ENCODE assay signal across 8 cellular contexts in the genomic region with DNA sequence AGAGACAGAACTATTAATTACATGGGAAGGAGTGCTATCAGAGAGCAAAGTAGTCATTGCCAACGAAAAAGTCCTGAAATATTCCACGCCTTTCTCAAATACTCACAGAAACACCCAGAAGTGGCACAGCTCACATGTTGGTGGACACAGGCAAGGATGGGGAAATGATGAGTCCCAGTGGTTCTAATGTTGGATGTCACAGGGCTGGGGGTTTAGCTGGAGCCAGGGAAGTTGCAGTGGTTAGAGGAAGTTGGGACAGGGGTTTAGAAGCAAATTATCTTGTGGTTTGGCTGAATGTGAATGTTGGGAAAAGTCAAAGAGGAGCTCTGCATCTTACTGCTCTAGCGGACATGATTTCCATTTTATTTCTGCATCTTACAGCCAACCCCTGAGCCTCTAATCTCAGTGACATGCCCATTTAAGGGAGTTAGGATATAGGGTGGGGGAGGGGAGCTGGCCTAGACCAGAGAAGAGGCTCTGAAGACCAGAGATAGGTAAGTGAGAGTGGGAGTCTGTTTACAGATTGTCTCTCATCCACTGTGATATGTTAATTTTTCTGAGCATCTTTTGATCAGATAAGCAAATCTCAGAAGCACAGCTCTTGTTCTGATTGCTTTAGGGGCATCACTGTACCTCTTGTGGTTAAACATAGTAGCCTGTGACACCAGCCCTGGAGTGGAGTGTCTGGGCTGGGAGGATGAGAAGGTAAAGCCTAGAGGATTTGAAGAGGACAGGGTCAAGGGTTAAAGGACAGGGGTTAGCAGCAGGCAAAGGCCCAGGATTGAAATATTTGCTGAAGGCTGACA. TPM values are rescaled to one million over a fixed set of nuclear protein-coding genes. Genes with fewer than 3 reads are reported as not detected.
DNase-seq lines count a peak whose midpoint lies in the region; ATAC-seq, FAIRE-seq and TF ChIP-seq lines count a peak whose summit lies in the region.
"Had no signal": no experiment of that assay in that cellular context is flagged by ENCODE, and none has a peak within 500 bp of the region (broad histone marks: within the 10 kb centered on the region; RNA-seq: fewer than 3 reads in every experiment).

No MANE protein-coding gene starts in this region.

- H3K9me2 ChIP-seq in PC-9 (ENCODE audit: insufficient read depth): no peaks in the 10 kb centered on the region

- H4K20me1 ChIP-seq in PC-9 (ENCODE audit: insufficient read depth): no peaks in the 10 kb centered on the region

- H3K79me2 ChIP-seq in PC-9 (ENCODE audit: low read depth): no peaks in the 10 kb centered on the region

- peaks cover 31% of the 10 kb centered on the region for H3K4me1 ChIP-seq in PC-9 (replicated peaks; ENCODE audit: insufficient read depth)
- H3K4me1 ChIP-seq in endodermal cell (ENCODE audit: control insufficient read depth, insufficient read depth, low read length): peaks cover 53% of the 10 kb centered on the region

- POLR2A ChIA-PET in PC-9 (lab: Charles Lee; ENCODE audit: unreplicated experiment): no interaction called here

- intact Hi-C loops in PC-9 (cut with micrococcal nuclease; ENCODE audit: unreplicated experiment): no loop called here

- H3K27ac Mint-ChIP-seq in endodermal cell: peak overlapping the region; percentile 26
- H3K27ac Mint-ChIP-seq in mesothelial cell of epicardium: no peak overlapping the region
- H3K27ac Mint-ChIP-seq: dendritic cell treated with granulocyte-macrophage colony-stimulating factor and Interleukin-4, amounts not matched to agents 40 ng/mL and 50 ng/mL, for 4 days had no signal

- CTCF ChIA-PET in PC-9 (lab: Charles Lee): no interaction called here

- H3K36me3 Mint-ChIP-seq in endodermal cell (ENCODE audit: low read depth) (peaks cover 5% of the 10 kb centered on the region), mesothelial cell of epicardium (peaks cover 8% of the 10 kb centered on the region)

- no peak overlapping the region for H2AFZ ChIP-seq in PC-9

- WGBS in endodermal cell (ENCODE audit: insufficient coverage in 1 of 2, insufficient read length in 1 of 2), 2 experiments: 91% methylated on average over 3 of the region's 3 CpGs; no CpG with 5 or more reads in 1 of the 2 experiments

- H3K4me3 ChIP-seq in PC-9: no peak overlapping the region
- H3K4me3 ChIP-seq in endodermal cell (ENCODE audit: low read length): peak overlapping the region; percentile 48
- no peak overlapping the region for H3K4me3 ChIP-seq in skin epidermis

- H3K9me3 Mint-ChIP-seq in endodermal cell: no peaks in the 10 kb centered on the region
- H3K9me3 Mint-ChIP-seq in mesothelial cell of epicardium: no peaks in the 10 kb centered on the region
- H3K9me3 Mint-ChIP-seq: dendritic cell treated with granulocyte-macrophage colony-stimulating factor and Interleukin-4, amounts not matched to agents 40 ng/mL and 50 ng/mL, for 4 days had no signal

- no peak for TF ChIP-seq CTCF in PC-9 (conservative IDR thresholded peaks at IDR 0.05)
- TF ChIP-seq CTCF in endodermal cell (conservative IDR thresholded peaks at IDR 0.05): no peak
- TF ChIP-seq CTCF in mesothelial cell of epicardium (IDR thresholded peaks at IDR 0.05; ENCODE audit: unreplicated experiment): no peak

- H3K36me3 ChIP-seq in PC-9 (ENCODE audit: low read depth) (no peaks in the 10 kb centered on the region), endodermal cell (ENCODE audit: control insufficient read depth, insufficient read depth, low read length) (peaks cover 10% of the 10 kb centered on the region)

- 0 out of 2 replicates have a peak overlapping the region, but pooled peaks have one; percentile 44 for H3K4me2 ChIP-seq in PC-9

- H3F3A ChIP-seq in PC-9 (ENCODE audit: insufficient read depth, low read depth): 0 out of 2 replicates have a peak, but pooled peaks cover 4% of the 10 kb centered on the region

- DNase-seq in GM19239 (ENCODE audit: insufficient read length, low spot score) (no peak), PC-9 (no peak), endodermal cell (no peak), mesothelial cell of epicardium (ENCODE audit: low spot score in 2 of 2, unreplicated experiment in 2 of 2) (no peak)

- H3K27me3 ChIP-seq in PC-9 (ENCODE audit: insufficient read depth, low read depth) (no peaks in the 10 kb centered on the region), endodermal cell (ENCODE audit: control insufficient read depth, insufficient read depth, low read length, poor library complexity, severe bottlenecking) (no peaks in the 10 kb centered on the region)

- no peaks in the 10 kb centered on the region for H3K27me3 Mint-ChIP-seq in endodermal cell (ENCODE audit: insufficient read depth)
- H3K27me3 Mint-ChIP-seq in mesothelial cell of epicardium (ENCODE audit: low read depth): no peaks in the 10 kb centered on the region

- no TSS peak for BruUV-seq in PC-9 (replicated peaks; lab: Mats Ljungman, UMichigan)

- ATAC-seq in GM21367 (IDR thresholded peaks at IDR 0.05; ENCODE audit: unreplicated experiment) (no peak), HG02759 (IDR thresholded peaks at IDR 0.05; ENCODE audit: unreplicated experiment) (no peak)

- peaks cover 69% of the 10 kb centered on the region for H3K4me1 Mint-ChIP-seq in endodermal cell
- peaks cover 30% of the 10 kb centered on the region for H3K4me1 Mint-ChIP-seq in mesothelial cell of epicardium

- FAIRE-seq in GM19239 (lab: Jason Lieb, UNC): peak; percentile 35

- H3K9ac ChIP-seq in endodermal cell (ENCODE audit: extremely low read depth, low read length, poor library complexity, severe bottlenecking): no peak overlapping the region

- H3K27ac ChIP-seq in PC-9 (0 out of 2 replicates have a peak overlapping the region, but pooled peaks have one; percentile 29), endodermal cell (ENCODE audit: low read depth, low read length) (peak overlapping the region; percentile 40), skin epidermis (peak overlapping the region in 14 of 21 experiments; percentile 37 to 87 (median 68))

- no peak overlapping the region for H3K4me3 Mint-ChIP-seq in endodermal cell
- H3K4me3 Mint-ChIP-seq in mesothelial cell of epicardium: no peak overlapping the region
- H3K4me3 Mint-ChIP-seq: dendritic cell treated with granulocyte-macrophage colony-stimulating factor and Interleukin-4, amounts not matched to agents 40 ng/mL and 50 ng/mL, for 4 days had no signal

- H3K9me3 ChIP-seq in PC-9 (ENCODE audit: insufficient read depth, low read depth) (no peaks in the 10 kb centered on the region), endodermal cell (ENCODE audit: control insufficient read depth, low read length) (no peaks in the 10 kb centered on the region)

RNA-seq across cellular contexts. Expression of a gene that starts 43.5 kb away (rescaled TPM):
- total RNA-seq in PC-9 (2021) (8.3 and 9.0 TPM in 2 replicates), endodermal cell (10 to 100 TPM; 17.3 to 20.1 TPM), mesothelial cell of epicardium (44.6 to 47.7 TPM (median 46.0 TPM) in 3 replicates)
- 18.5 TPM for polyA plus RNA-seq in endodermal cell (2013, experiment 1 of 2)
- polyA plus RNA-seq in endodermal cell (2013, experiment 2 of 2): 16.6 TPM
